Comparison of ENCODE assay signal across 1 cellular context in genomic region chr1:158113759-158114127, GRCh38.
TF ChIP-seq lines count a peak whose summit lies in the region.

No MANE protein-coding gene starts in this region.

TF ChIP-seq in HepG2, 621 proteins besides CTCF, POLR2A, EP300 and RAD21 (continued from another document):
- TF ChIP-seq KAT2B (IDR thresholded peaks at IDR 0.05; ENCODE audit: borderline replicate concordance, low read depth, low read length) (no peak), ZNF747 (CRISPR knock-in tag; IDR thresholded peaks at IDR 0.05; ENCODE audit: borderline replicate concordance) (no peak)
TF ChIP-seq in HepG2: peak in this region for 0.
